ENCODE assay signal across 8 cellular contexts in the genomic region with DNA sequence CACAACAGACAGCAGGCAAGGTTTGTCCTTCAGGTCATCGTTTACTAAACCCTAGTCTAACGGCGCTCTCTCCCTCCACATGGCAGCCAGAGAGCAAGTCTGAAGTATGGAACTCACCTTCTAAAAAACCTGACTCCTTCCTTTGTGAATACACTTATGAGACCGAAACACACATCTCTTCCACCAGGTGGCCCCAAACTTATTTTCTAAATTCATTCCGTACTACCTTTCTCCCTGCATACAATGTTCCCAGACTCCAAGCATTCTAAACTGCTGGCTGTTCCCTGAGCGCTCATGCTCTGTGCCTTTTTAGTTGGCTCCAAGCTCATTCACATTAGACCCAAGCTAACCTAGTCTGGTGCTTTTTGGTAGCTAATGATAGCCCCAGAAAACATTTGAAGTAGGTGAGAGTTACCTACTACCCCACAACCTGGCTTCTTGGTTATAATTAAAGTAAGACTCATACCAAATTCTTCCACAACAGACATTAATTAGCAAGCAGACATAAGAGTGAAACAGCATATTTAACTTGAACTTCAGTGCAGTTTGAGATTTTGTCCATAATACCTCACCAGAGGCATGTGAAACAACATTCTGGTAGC.
DNase-seq lines count a peak whose midpoint lies in the region; ATAC-seq lines count a peak whose summit lies in the region.

No MANE protein-coding gene starts in this region.

- H3K27me3 Mint-ChIP-seq in activated T-helper 17 cell treated with anti-CD3 and anti-CD28 coated beads, Interleukin-2, amount 50 U/mL, for 72 hours, result peaks cover 4% of the 10 kb centered on the region

- no peak overlapping the region for H3K4me3 Mint-ChIP-seq in activated T-helper 17 cell treated with anti-CD3 and anti-CD28 coated beads, Interleukin-2, amount 50 U/mL, for 72 hours

- DNase-seq in DMS153 (lab: John Stamatoyannopoulos, UW) (peak; percentile 31), NCI-H1092 (lab: John Stamatoyannopoulos, UW) (peak; percentile 37), SKM-1 treated with dmso at 0.1 percent for 144 hours (lab: John Stamatoyannopoulos, UW; ENCODE audit: unreplicated experiment) (peak; percentile 58), glomerular visceral epithelial cell (ENCODE audit: extremely low spot score) (peak; percentile 65), retina (peak; percentile 51), NOMO-1 (lab: John Stamatoyannopoulos, UW; ENCODE audit: unreplicated experiment in 2 of 2) (no peak)

- H3K4me1 Mint-ChIP-seq in activated T-helper 17 cell treated with anti-CD3 and anti-CD28 coated beads, Interleukin-2, amount 50 U/mL, for 72 hours, result no peaks in the 10 kb centered on the region

- H3K9me3 Mint-ChIP-seq in activated T-helper 17 cell treated with anti-CD3 and anti-CD28 coated beads, Interleukin-2, amount 50 U/mL, for 72 hours, result no peaks in the 10 kb centered on the region

- peak; percentile 60 for ATAC-seq in GM21447 (IDR thresholded peaks at IDR 0.05; ENCODE audit: unreplicated experiment)
- ATAC-seq in activated T-helper 17 cell treated with anti-CD3 and anti-CD28 coated beads, Interleukin-2, amount 50 U/mL, for 72 hours (replicated peaks), result no peak

- H3K27ac Mint-ChIP-seq in activated T-helper 17 cell treated with anti-CD3 and anti-CD28 coated beads, Interleukin-2, amount 50 U/mL, for 72 hours, result no peak overlapping the region

- no peaks in the 10 kb centered on the region for H3K36me3 Mint-ChIP-seq in activated T-helper 17 cell treated with anti-CD3 and anti-CD28 coated beads, Interleukin-2, amount 50 U/mL, for 72 hours (ENCODE audit: low read depth)

Comparison
In these comparisons a context has a peak if more than half of its experiments do, and no peak if none do; other contexts are left out.
1. DNase-seq: peak in DMS153 (single experiment), NCI-H1092 (single experiment), SKM-1 treated with dmso at 0.1 percent for 144 hours (single experiment), glomerular visceral epithelial cell (single experiment) and retina (single experiment); none in NOMO-1 (0 of 2).